ENCODE assay signal across 10 cellular contexts in the genomic region with DNA sequence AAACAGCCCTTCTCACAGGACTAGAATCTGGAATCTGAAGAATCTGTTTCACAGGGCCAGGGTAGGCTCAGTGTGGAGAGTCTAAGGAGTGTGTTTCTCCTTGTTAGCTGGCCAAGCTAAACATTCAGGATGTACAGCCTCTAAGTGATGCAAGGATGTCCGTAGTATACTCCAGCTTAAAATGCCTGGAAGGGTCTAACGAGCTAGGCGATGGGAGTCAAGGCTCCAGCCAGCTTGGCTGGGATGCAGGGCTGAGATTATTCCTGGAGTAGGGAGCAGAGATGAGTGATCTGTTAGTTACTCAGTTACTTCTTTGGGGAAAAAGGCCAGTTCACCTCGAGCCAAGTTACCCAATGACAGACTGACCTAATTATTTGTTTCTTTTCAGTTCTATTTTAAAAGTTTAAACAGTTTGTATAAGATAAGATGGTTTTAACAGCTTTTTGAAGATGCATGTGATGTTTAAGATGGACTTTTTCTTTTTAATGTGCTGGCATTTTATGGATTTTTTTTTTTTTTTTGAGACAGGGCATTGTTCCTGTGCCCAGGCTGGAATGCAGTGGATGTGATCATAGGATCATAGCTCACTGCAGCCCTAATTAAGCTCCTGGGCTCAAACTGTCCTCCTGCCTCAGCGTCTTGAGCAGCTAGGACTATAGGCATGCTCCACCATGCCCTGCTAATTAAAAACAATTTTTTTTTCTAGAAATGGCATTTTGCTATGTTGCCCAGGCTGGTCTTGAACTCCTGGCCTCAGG. TPM values are rescaled to one million over a fixed set of nuclear protein-coding genes. Genes with fewer than 3 reads are reported as not detected.
DNase-seq lines count a peak whose midpoint lies in the region; ATAC-seq, FAIRE-seq and TF ChIP-seq lines count a peak whose summit lies in the region.
"Had no signal": no experiment of that assay in that cellular context is flagged by ENCODE, and none has a peak within 500 bp of the region (broad histone marks: within the 10 kb centered on the region; RNA-seq: fewer than 3 reads in every experiment).

No MANE protein-coding gene starts in this region.

- no peaks in the 10 kb centered on the region for H4K20me1 ChIP-seq in smooth muscle cell (ENCODE audit: low read depth)

- H3F3A ChIP-seq in smooth muscle cell (ENCODE audit: low read depth) = no peaks in the 10 kb centered on the region

- 35% methylated on average over 5 of the region's 5 CpGs for WGBS in smooth muscle cell (ENCODE audit: low lambda C conversion rate)

- H3K4me3 ChIP-seq in brain microvascular endothelial cell (ENCODE audit: low read depth, low read length) (no peak overlapping the region), smooth muscle cell (no peak overlapping the region)
- H3K4me3 ChIP-seq: Peyer's patch had no signal

- peak; percentile 97 for FAIRE-seq in H54 (lab: Jason Lieb, UNC)

- no peaks in the 10 kb centered on the region for H3K27me3 ChIP-seq in brain microvascular endothelial cell (replicated peaks)
- H3K27me3 ChIP-seq in smooth muscle cell (ENCODE audit: low read depth) = no peaks in the 10 kb centered on the region
- H3K27me3 ChIP-seq: Peyer's patch had no signal

- in situ Hi-C loops in brain microvascular endothelial cell (cut with HindIII; ENCODE audit: low pct_ligation_motif_present, low sequenced_read_pairs) = no loop called here

- H3K4me1 ChIP-seq in smooth muscle cell (ENCODE audit: low read depth) = peaks cover 33% of the 10 kb centered on the region

- TF ChIP-seq CTCF in brain microvascular endothelial cell (IDR thresholded peaks at IDR 0.05; ENCODE audit: low read depth, low read length, missing control alignments) (no peak), smooth muscle cell (IDR thresholded peaks at IDR 0.05; ENCODE audit: borderline replicate concordance, insufficient read depth, poor library complexity, severe bottlenecking) (no peak)

- no peak overlapping the region for H3K9ac ChIP-seq in smooth muscle cell (ENCODE audit: low read depth)

- no peaks in the 10 kb centered on the region for H3K9me3 ChIP-seq in smooth muscle cell (replicated peaks; ENCODE audit: low read depth)
- H3K9me3 ChIP-seq: Peyer's patch had no signal

- peak overlapping the region; percentile 5 for H3K4me2 ChIP-seq in smooth muscle cell

- DNase-seq in H54 (ENCODE audit: insufficient read length, low spot score) (peak; percentile 13), brain microvascular endothelial cell (peak; percentile 78), islet precursor cell (peak; percentile 74), smooth muscle cell (lab: John Stamatoyannopoulos, UW; ENCODE audit: unreplicated experiment) (no peak), NCI-H524 treated with DMSO at 0.1 percent for 48 hours (lab: John Stamatoyannopoulos, UW) (no peak), HPDE6-E6E7 (ENCODE audit: extremely low spot score) (no peak), NK-92 (lab: John Stamatoyannopoulos, UW; ENCODE audit: unreplicated experiment) (no peak)
- DNase-seq: caudate nucleus had no signal

- no peak for ATAC-seq in GM19395 (IDR thresholded peaks at IDR 0.05; ENCODE audit: unreplicated experiment)

- H2AFZ ChIP-seq in smooth muscle cell (ENCODE audit: low read depth) = no peak overlapping the region

- H3K27ac ChIP-seq in brain microvascular endothelial cell = no peak overlapping the region
- peak overlapping the region; percentile 32 for H3K27ac ChIP-seq in smooth muscle cell (ENCODE audit: low read depth)

- no peaks in the 10 kb centered on the region for H3K79me2 ChIP-seq in smooth muscle cell (ENCODE audit: low read depth)

- no peak for TF ChIP-seq POLR2A in H54 (IDR thresholded peaks at IDR 0.05; ENCODE audit: low read depth, low read length)

- no peaks in the 10 kb centered on the region for H3K36me3 ChIP-seq in brain microvascular endothelial cell (replicated peaks)
- no peaks in the 10 kb centered on the region for H3K36me3 ChIP-seq in smooth muscle cell (ENCODE audit: low read depth)
- H3K36me3 ChIP-seq: Peyer's patch had no signal

RNA-seq across cellular contexts. Expression of a gene that starts 41.1 kb away (rescaled TPM):
- 20.9 and 26.6 TPM in 2 replicates for total RNA-seq in smooth muscle cell
- polyA plus RNA-seq in smooth muscle cell = 4.8 and 7.2 TPM in 2 replicates

Comparison
In these comparisons a context has a peak if more than half of its experiments do, and no peak if none do; other contexts are left out.
1. DNase-seq: peak in H54 (single experiment), brain microvascular endothelial cell (single experiment) and islet precursor cell (single experiment); none in smooth muscle cell (single experiment), NCI-H524 treated with DMSO at 0.1 percent for 48 hours (single experiment), HPDE6-E6E7 (single experiment) and NK-92 (single experiment).